In the genomic region with DNA sequence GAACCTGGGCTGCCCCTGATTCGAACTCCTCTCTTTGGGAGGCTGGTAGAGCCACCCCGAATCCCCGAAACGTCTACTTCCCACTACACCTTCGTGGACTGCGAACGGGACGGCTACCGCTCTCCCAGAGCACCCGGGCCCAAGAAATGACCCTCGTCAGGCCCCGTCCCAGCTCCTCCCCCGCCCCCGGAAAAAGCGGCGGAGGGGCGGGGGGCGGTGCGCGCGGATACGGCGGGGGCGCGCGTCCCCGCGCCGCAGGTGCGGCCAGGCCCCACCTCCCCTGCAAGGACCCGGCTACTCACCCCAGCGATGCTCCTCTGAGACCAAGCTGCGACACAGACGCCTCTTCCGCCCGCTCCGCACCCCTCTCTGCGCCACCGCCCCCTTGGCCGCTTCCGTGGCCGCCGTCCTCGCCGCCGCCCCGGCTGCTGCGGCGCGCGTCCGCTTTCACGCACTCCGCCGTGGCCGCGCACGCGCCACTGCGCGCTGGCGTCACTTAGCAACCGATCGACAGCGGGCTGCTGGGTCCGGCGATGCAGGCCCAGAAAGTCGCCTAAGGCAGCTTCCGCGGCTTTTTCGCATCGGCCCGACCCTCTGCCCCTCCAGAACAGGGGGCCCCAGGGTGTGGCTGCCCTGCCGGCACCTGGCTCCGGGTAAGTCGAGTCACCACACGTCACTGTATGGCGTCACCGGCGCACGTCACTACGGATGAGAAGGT, we compare ENCODE assay signal across 1 cellular context.
TF ChIP-seq lines count a peak whose summit lies in the region.

A gene (minus strand): TSS at position 432 of the 718 bp plus-strand sequence.

TF ChIP-seq in HepG2, 621 proteins besides CTCF, POLR2A, EP300 and RAD21 (continued from another document and continues in another):
- TF ChIP-seq, protein P1, sequence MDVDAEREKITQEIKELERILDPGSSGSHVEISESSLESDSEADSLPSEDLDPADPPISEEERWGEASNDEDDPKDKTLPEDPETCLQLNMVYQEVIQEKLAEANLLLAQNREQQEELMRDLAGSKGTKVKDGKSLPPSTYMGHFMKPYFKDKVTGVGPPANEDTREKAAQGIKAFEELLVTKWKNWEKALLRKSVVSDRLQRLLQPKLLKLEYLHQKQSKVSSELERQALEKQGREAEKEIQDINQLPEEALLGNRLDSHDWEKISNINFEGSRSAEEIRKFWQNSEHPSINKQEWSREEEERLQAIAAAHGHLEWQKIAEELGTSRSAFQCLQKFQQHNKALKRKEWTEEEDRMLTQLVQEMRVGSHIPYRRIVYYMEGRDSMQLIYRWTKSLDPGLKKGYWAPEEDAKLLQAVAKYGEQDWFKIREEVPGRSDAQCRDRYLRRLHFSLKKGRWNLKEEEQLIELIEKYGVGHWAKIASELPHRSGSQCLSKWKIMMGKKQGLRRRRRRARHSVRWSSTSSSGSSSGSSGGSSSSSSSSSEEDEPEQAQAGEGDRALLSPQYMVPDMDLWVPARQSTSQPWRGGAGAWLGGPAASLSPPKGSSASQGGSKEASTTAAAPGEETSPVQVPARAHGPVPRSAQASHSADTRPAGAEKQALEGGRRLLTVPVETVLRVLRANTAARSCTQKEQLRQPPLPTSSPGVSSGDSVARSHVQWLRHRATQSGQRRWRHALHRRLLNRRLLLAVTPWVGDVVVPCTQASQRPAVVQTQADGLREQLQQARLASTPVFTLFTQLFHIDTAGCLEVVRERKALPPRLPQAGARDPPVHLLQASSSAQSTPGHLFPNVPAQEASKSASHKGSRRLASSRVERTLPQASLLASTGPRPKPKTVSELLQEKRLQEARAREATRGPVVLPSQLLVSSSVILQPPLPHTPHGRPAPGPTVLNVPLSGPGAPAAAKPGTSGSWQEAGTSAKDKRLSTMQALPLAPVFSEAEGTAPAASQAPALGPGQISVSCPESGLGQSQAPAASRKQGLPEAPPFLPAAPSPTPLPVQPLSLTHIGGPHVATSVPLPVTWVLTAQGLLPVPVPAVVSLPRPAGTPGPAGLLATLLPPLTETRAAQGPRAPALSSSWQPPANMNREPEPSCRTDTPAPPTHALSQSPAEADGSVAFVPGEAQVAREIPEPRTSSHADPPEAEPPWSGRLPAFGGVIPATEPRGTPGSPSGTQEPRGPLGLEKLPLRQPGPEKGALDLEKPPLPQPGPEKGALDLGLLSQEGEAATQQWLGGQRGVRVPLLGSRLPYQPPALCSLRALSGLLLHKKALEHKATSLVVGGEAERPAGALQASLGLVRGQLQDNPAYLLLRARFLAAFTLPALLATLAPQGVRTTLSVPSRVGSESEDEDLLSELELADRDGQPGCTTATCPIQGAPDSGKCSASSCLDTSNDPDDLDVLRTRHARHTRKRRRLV (CRISPR knock-in tag; IDR thresholded peaks at IDR 0.05) = peak; percentile 71; the same call in 1 of the 2 replicates
- TF ChIP-seq ARNTL (CRISPR knock-in tag; IDR thresholded peaks at IDR 0.05) (no peak; the same call in 1 of the 2 replicates), ZNF160 (CRISPR knock-in tag; IDR thresholded peaks at IDR 0.05) (no peak), TBL1XR1 (IDR thresholded peaks at IDR 0.05; ENCODE audit: borderline replicate concordance, low read length, partially characterized antibody) (no peak), TGIF2 (CRISPR knock-in tag; IDR thresholded peaks at IDR 0.05) (no peak), MIXL1 (CRISPR knock-in tag; IDR thresholded peaks at IDR 0.05) (no peak), ZNF891 (CRISPR knock-in tag; IDR thresholded peaks at IDR 0.05) (peak; percentile 83; the same call in 1 of the 2 replicates), CEBPB (IDR thresholded peaks at IDR 0.05; ENCODE audit: borderline replicate concordance, low read depth, low read length) (no peak), TSC22D2 (CRISPR knock-in tag; IDR thresholded peaks at IDR 0.05; ENCODE audit: borderline replicate concordance) (0 out of 2 replicates have a peak, but pooled peaks have one; percentile 54), ZNF761 (CRISPR knock-in tag; conservative IDR thresholded peaks at IDR 0.05) (peak; percentile 69; the same call in 1 of the 2 replicates), BORCS8-MEF2B (CRISPR knock-in tag; IDR thresholded peaks at IDR 0.05) (peak; percentile 93; the same call in 1 of the 2 replicates), NR2C2 (CRISPR knock-in tag; IDR thresholded peaks at IDR 0.05; ENCODE audit: borderline replicate concordance) (peak; percentile 78), ZMYM3 (CRISPR knock-in tag; IDR thresholded peaks at IDR 0.05) (peak; percentile 44; the same call in 1 of the 2 replicates), SIX4 (CRISPR knock-in tag; IDR thresholded peaks at IDR 0.05) (0 out of 2 replicates have a peak, but pooled peaks have one; percentile 4), ZNF253 (CRISPR knock-in tag; IDR thresholded peaks at IDR 0.05; ENCODE audit: borderline replicate concordance) (peak; percentile 76; the same call in 1 of the 2 replicates), SOX6 (IDR thresholded peaks at IDR 0.05) (no peak), SOX6 (CRISPR knock-in tag; IDR thresholded peaks at IDR 0.05) (no peak), ZNF3 (CRISPR knock-in tag; IDR thresholded peaks at IDR 0.05) (no peak), BHLHE40 (IDR thresholded peaks at IDR 0.05; ENCODE audit: low read length) (no peak), HOXA7 (CRISPR knock-in tag; IDR thresholded peaks at IDR 0.05) (no peak), ZNF292 (CRISPR knock-in tag; IDR thresholded peaks at IDR 0.05; ENCODE audit: borderline replicate concordance, low read depth) (no peak), GATAD2A (CRISPR knock-in tag; IDR thresholded peaks at IDR 0.05) (no peak), ZNF124 (CRISPR knock-in tag; IDR thresholded peaks at IDR 0.05) (no peak), EEA1 (CRISPR knock-in tag; IDR thresholded peaks at IDR 0.05; ENCODE audit: borderline replicate concordance) (no peak), DNMT1 (CRISPR knock-in tag; IDR thresholded peaks at IDR 0.05) (no peak)
- TF ChIP-seq, protein P2, sequence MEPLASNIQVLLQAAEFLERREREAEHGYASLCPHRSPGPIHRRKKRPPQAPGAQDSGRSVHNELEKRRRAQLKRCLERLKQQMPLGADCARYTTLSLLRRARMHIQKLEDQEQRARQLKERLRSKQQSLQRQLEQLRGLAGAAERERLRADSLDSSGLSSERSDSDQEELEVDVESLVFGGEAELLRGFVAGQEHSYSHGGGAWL (CRISPR knock-in tag; IDR thresholded peaks at IDR 0.05) = peak; percentile 58; the same call in 1 of the 2 replicates
- TF ChIP-seq, protein P3, sequence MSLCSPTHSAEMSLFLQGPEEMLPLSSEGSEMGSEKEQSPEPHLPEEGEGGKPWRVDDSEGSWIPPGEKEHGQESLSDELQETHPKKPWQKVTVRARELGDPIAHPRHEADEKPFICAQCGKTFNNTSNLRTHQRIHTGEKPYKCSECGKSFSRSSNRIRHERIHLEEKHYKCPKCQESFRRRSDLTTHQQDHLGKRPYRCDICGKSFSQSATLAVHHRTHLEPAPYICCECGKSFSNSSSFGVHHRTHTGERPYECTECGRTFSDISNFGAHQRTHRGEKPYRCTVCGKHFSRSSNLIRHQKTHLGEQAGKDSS (CRISPR knock-in tag; IDR thresholded peaks at IDR 0.05; ENCODE audit: borderline replicate concordance, low read depth) = 0 out of 2 replicates have a peak, but pooled peaks have one; percentile 15
- TF ChIP-seq, protein P4, sequence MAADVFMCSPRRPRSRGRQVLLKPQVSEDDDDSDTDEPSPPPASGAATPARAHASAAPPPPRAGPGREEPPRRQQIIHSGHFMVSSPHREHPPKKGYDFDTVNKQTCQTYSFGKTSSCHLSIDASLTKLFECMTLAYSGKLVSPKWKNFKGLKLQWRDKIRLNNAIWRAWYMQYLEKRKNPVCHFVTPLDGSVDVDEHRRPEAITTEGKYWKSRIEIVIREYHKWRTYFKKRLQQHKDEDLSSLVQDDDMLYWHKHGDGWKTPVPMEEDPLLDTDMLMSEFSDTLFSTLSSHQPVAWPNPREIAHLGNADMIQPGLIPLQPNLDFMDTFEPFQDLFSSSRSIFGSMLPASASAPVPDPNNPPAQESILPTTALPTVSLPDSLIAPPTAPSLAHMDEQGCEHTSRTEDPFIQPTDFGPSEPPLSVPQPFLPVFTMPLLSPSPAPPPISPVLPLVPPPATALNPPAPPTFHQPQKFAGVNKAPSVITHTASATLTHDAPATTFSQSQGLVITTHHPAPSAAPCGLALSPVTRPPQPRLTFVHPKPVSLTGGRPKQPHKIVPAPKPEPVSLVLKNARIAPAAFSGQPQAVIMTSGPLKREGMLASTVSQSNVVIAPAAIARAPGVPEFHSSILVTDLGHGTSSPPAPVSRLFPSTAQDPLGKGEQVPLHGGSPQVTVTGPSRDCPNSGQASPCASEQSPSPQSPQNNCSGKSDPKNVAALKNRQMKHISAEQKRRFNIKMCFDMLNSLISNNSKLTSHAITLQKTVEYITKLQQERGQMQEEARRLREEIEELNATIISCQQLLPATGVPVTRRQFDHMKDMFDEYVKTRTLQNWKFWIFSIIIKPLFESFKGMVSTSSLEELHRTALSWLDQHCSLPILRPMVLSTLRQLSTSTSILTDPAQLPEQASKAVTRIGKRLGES (CRISPR knock-in tag; IDR thresholded peaks at IDR 0.05; ENCODE audit: borderline replicate concordance) = no peak
- TF ChIP-seq, protein P5, sequence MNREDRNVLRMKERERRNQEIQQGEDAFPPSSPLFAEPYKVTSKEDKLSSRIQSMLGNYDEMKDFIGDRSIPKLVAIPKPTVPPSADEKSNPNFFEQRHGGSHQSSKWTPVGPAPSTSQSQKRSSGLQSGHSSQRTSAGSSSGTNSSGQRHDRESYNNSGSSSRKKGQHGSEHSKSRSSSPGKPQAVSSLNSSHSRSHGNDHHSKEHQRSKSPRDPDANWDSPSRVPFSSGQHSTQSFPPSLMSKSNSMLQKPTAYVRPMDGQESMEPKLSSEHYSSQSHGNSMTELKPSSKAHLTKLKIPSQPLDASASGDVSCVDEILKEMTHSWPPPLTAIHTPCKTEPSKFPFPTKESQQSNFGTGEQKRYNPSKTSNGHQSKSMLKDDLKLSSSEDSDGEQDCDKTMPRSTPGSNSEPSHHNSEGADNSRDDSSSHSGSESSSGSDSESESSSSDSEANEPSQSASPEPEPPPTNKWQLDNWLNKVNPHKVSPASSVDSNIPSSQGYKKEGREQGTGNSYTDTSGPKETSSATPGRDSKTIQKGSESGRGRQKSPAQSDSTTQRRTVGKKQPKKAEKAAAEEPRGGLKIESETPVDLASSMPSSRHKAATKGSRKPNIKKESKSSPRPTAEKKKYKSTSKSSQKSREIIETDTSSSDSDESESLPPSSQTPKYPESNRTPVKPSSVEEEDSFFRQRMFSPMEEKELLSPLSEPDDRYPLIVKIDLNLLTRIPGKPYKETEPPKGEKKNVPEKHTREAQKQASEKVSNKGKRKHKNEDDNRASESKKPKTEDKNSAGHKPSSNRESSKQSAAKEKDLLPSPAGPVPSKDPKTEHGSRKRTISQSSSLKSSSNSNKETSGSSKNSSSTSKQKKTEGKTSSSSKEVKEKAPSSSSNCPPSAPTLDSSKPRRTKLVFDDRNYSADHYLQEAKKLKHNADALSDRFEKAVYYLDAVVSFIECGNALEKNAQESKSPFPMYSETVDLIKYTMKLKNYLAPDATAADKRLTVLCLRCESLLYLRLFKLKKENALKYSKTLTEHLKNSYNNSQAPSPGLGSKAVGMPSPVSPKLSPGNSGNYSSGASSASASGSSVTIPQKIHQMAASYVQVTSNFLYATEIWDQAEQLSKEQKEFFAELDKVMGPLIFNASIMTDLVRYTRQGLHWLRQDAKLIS (CRISPR knock-in tag; IDR thresholded peaks at IDR 0.05) = no peak
- TF ChIP-seq, protein P6, sequence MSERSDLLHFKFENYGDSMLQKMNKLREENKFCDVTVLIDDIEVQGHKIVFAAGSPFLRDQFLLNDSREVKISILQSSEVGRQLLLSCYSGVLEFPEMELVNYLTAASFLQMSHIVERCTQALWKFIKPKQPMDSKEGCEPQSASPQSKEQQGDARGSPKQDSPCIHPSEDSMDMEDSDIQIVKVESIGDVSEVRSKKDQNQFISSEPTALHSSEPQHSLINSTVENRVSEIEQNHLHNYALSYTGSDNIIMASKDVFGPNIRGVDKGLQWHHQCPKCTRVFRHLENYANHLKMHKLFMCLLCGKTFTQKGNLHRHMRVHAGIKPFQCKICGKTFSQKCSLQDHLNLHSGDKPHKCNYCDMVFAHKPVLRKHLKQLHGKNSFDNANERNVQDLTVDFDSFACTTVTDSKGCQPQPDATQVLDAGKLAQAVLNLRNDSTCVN (CRISPR knock-in tag; IDR thresholded peaks at IDR 0.05; ENCODE audit: borderline replicate concordance) = peak; percentile 27; the same call in 1 of the 2 replicates
- TF ChIP-seq, protein P7, sequence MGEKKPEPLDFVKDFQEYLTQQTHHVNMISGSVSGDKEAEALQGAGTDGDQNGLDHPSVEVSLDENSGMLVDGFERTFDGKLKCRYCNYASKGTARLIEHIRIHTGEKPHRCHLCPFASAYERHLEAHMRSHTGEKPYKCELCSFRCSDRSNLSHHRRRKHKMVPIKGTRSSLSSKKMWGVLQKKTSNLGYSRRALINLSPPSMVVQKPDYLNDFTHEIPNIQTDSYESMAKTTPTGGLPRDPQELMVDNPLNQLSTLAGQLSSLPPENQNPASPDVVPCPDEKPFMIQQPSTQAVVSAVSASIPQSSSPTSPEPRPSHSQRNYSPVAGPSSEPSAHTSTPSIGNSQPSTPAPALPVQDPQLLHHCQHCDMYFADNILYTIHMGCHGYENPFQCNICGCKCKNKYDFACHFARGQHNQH (CRISPR knock-in tag; IDR thresholded peaks at IDR 0.05) = no peak; the same call in 1 of the 2 replicates
- TF ChIP-seq, protein P8, sequence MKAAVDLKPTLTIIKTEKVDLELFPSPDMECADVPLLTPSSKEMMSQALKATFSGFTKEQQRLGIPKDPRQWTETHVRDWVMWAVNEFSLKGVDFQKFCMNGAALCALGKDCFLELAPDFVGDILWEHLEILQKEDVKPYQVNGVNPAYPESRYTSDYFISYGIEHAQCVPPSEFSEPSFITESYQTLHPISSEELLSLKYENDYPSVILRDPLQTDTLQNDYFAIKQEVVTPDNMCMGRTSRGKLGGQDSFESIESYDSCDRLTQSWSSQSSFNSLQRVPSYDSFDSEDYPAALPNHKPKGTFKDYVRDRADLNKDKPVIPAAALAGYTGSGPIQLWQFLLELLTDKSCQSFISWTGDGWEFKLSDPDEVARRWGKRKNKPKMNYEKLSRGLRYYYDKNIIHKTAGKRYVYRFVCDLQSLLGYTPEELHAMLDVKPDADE (CRISPR knock-in tag; IDR thresholded peaks at IDR 0.05) = no peak
- TF ChIP-seq, protein P9, sequence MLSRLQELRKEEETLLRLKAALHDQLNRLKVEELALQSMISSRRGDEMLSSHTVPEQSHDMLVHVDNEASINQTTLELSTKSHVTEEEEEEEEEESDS (CRISPR knock-in tag; IDR thresholded peaks at IDR 0.05; ENCODE audit: borderline replicate concordance) = no peak
- TF ChIP-seq, protein P10, sequence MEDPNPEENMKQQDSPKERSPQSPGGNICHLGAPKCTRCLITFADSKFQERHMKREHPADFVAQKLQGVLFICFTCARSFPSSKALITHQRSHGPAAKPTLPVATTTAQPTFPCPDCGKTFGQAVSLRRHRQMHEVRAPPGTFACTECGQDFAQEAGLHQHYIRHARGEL (CRISPR knock-in tag; IDR thresholded peaks at IDR 0.05) = no peak
- TF ChIP-seq, protein P11, sequence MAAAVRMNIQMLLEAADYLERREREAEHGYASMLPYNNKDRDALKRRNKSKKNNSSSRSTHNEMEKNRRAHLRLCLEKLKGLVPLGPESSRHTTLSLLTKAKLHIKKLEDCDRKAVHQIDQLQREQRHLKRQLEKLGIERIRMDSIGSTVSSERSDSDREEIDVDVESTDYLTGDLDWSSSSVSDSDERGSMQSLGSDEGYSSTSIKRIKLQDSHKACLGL (CRISPR knock-in tag; IDR thresholded peaks at IDR 0.05) = peak; percentile 79
